Comparison of ENCODE assay signal across 7 cellular contexts in the genomic region with DNA sequence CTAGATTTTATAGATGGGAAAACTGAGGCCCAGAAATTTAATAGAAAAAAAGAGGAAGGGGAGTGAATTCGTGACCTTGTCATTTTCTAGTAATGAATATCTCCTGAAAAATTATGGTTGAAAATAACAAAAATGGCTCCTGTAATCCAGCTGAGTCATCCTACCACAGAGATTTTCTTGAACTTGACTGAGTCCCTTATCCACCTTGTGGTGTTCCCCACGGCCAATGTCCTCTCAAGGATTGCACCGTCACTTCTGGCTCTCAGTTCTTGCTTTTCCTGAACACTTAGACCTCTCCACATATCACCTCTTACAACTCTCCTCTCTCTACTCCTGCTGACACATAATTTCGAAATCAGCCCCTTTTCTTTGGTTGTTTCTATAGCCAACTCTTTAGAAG. TPM values are rescaled to one million over a fixed set of nuclear protein-coding genes. Genes with fewer than 3 reads are reported as not detected.
DNase-seq lines count a peak whose midpoint lies in the region; TF ChIP-seq lines count a peak whose summit lies in the region.

No MANE protein-coding gene starts in this region.

- no peak overlapping the region for H3K27ac Mint-ChIP-seq in Caco-2 (ENCODE audit: unreplicated experiment)
- H3K27ac Mint-ChIP-seq in activated T-helper 1 cell treated with anti-CD3 and anti-CD28 coated beads, Interleukin-12 subunit alpha, Interleukin-12 subunit beta, Interleukin-2, Interleukin-4 antibody, amounts not matched to agents 30 ng/mL and 10 ng/mL and 1 ng/mL, durations not matched to agents 14 hours and 24 hours and 36 hours, result no peak overlapping the region

- H4K8ac ChIP-seq in mesendoderm (ENCODE audit: low read depth, low read length), result no peak overlapping the region

- H3K36me3 ChIP-seq in Caco-2 (ENCODE audit: control insufficient read depth, insufficient read depth, low read length) (no peaks in the 10 kb centered on the region), mesendoderm (ENCODE audit: control insufficient read depth, insufficient read depth, low read length) (no peaks in the 10 kb centered on the region), tibial artery (no peaks in the 10 kb centered on the region)

- TF ChIP-seq CTCF in Caco-2 (IDR thresholded peaks at IDR 0.05; ENCODE audit: insufficient read depth in 1 of 2, low read depth in 1 of 2, low read length in 1 of 2, severe bottlenecking in 1 of 2, unreplicated experiment in 1 of 2) (no peak), HL-60 (IDR thresholded peaks at IDR 0.05; ENCODE audit: insufficient read depth, low read length) (no peak), tibial artery (IDR thresholded peaks at IDR 0.05) (no peak)

- H3K27ac ChIP-seq in HL-60 (replicated peaks) (peak overlapping the region; percentile 86), mesendoderm (ENCODE audit: low read depth, low read length) (no peak overlapping the region), tibial artery (peak overlapping the region in 1 of 2 donors; percentile 94)

- no CpG with 5 or more reads among the region's 4 CpGs for WGBS in mesendoderm (ENCODE audit: extremely low coverage, insufficient coverage, low lambda C conversion rate)

- H3K56ac ChIP-seq in mesendoderm (ENCODE audit: low read length), result no peak overlapping the region

- H3K27me3 ChIP-seq in Caco-2 (replicated peaks; ENCODE audit: control insufficient read depth, insufficient read depth, low read length) (no peaks in the 10 kb centered on the region), HL-60 (ENCODE audit: insufficient read depth, poor library complexity, severe bottlenecking) (no peaks in the 10 kb centered on the region), mesendoderm (ENCODE audit: insufficient read depth, low read length, poor library complexity) (no peaks in the 10 kb centered on the region), tibial artery (no peaks in the 10 kb centered on the region)

- H3K4me2 ChIP-seq in mesendoderm (ENCODE audit: low read length), result no peak overlapping the region

- no peak overlapping the region for H4K5ac ChIP-seq in mesendoderm (ENCODE audit: low read length)

- H2BK5ac ChIP-seq in mesendoderm (ENCODE audit: low read length), result no peak overlapping the region

- H3K18ac ChIP-seq in mesendoderm (ENCODE audit: low read length), result no peak overlapping the region

- BruUV-seq in Caco-2 (replicated peaks; lab: Mats Ljungman, UMichigan), result no TSS peak

- CTCF ChIA-PET in Caco-2 (lab: Charles Lee), result no interaction called here

- no peak overlapping the region for H2BK15ac ChIP-seq in mesendoderm (replicated peaks; ENCODE audit: low read depth)

- H3K9ac ChIP-seq in mesendoderm (ENCODE audit: low read length), result no peak overlapping the region

- H3K79me2 ChIP-seq in mesendoderm (ENCODE audit: control insufficient read depth, insufficient read depth, low read length), result peaks cover 9% of the 10 kb centered on the region

- H2BK120ac ChIP-seq in mesendoderm (ENCODE audit: low read depth, low read length), result no peak overlapping the region

- peaks cover 6% of the 10 kb centered on the region for H3K27me3 Mint-ChIP-seq in Caco-2 (ENCODE audit: insufficient read depth, unreplicated experiment)
- H3K27me3 Mint-ChIP-seq in activated T-helper 1 cell treated with anti-CD3 and anti-CD28 coated beads, Interleukin-12 subunit alpha, Interleukin-12 subunit beta, Interleukin-2, Interleukin-4 antibody, amounts not matched to agents 30 ng/mL and 10 ng/mL and 1 ng/mL, durations not matched to agents 14 hours and 24 hours and 36 hours (ENCODE audit: insufficient read depth), result no peaks in the 10 kb centered on the region

- H3K79me1 ChIP-seq in mesendoderm (ENCODE audit: low read length), result no peaks in the 10 kb centered on the region

- no peaks in the 10 kb centered on the region for H3K4me1 Mint-ChIP-seq in Caco-2 (ENCODE audit: low read depth, unreplicated experiment)
- H3K4me1 Mint-ChIP-seq in activated T-helper 1 cell treated with anti-CD3 and anti-CD28 coated beads, Interleukin-12 subunit alpha, Interleukin-12 subunit beta, Interleukin-2, Interleukin-4 antibody, amounts not matched to agents 30 ng/mL and 10 ng/mL and 1 ng/mL, durations not matched to agents 14 hours and 24 hours and 36 hours (ENCODE audit: low read depth), result peaks cover 51% of the 10 kb centered on the region

- H3K9me3 ChIP-seq in Caco-2 (no peaks in the 10 kb centered on the region; the same call in 1 of the 2 replicates), tibial artery (no peaks in the 10 kb centered on the region)

- H3K4ac ChIP-seq in mesendoderm (ENCODE audit: low read depth, low read length), result no peak overlapping the region

- H2AK5ac ChIP-seq in mesendoderm (ENCODE audit: low read length), result no peak overlapping the region

- POLR2A ChIA-PET in Caco-2 (lab: Charles Lee), result no interaction called here

- peak overlapping the region; percentile 39 for H3K4me3 Mint-ChIP-seq in Caco-2 (ENCODE audit: unreplicated experiment)
- peak overlapping the region; percentile 43 for H3K4me3 Mint-ChIP-seq in activated T-helper 1 cell treated with anti-CD3 and anti-CD28 coated beads, Interleukin-12 subunit alpha, Interleukin-12 subunit beta, Interleukin-2, Interleukin-4 antibody, amounts not matched to agents 30 ng/mL and 10 ng/mL and 1 ng/mL, durations not matched to agents 14 hours and 24 hours and 36 hours

- DNase-seq in Caco-2, result no peak
- DNase-seq in HL-60 (ENCODE audit: low read depth in 1 of 2, low spot score in 1 of 2), result peak; percentile 25 to 51
- DNase-seq in activated T-helper 1 cell treated with anti-CD3 and anti-CD28 coated beads, Interleukin-12 subunit alpha, Interleukin-12 subunit beta, Interleukin-2, Interleukin-4 antibody, amounts not matched to agents 30 ng/mL and 10 ng/mL and 1 ng/mL, durations not matched to agents 14 hours and 24 hours and 36 hours (ENCODE audit: low spot score), result no peak
- DNase-seq in mesendoderm, result peak; percentile 31
- DNase-seq in effector CD4-positive, alpha-beta T cell, result no peak
- DNase-seq in tibial artery, result no peak
- no peak for DNase-seq in 8988T

- H3K4me3 ChIP-seq in Caco-2 (ENCODE audit: low read depth, low read length) (no peak overlapping the region), HL-60 (replicated peaks; ENCODE audit: insufficient read depth, low read length) (no peak overlapping the region), mesendoderm (ENCODE audit: low read length) (no peak overlapping the region), tibial artery (no peak overlapping the region)

- intact Hi-C loops in Caco-2 (cut with micrococcal nuclease; ENCODE audit: unreplicated experiment), result loop anchor here (5.0 to 10.0 kb wide), 3 partner anchors 156 to 364 kb away; a partner anchor contains a TSS
- intact Hi-C loops in activated T-helper 1 cell treated with anti-CD3 and anti-CD28 coated beads, Interleukin-12 subunit alpha, Interleukin-12 subunit beta, Interleukin-2, Interleukin-4 antibody, amounts not matched to agents 30 ng/mL and 10 ng/mL and 1 ng/mL, durations not matched to agents 14 hours and 24 hours and 36 hours (cut with micrococcal nuclease), result loop anchor here (5.0 to 10.0 kb wide), 4 partner anchors 266 to 856 kb away; a partner anchor contains a TSS
- intact Hi-C loops in tibial artery (cut with DNase I; ENCODE audit: low total_unique reads), result no loop called here

- H3K4me1 ChIP-seq in Caco-2 (0 out of 2 replicates have a peak, but pooled peaks cover 5% of the 10 kb centered on the region), mesendoderm (ENCODE audit: control insufficient read depth, low read depth, low read length) (no peaks in the 10 kb centered on the region), tibial artery (peaks cover 0 to 65% (median 17%) of the 10 kb centered on the region in 4 donors)

- no peaks in the 10 kb centered on the region for H3K36me3 Mint-ChIP-seq in Caco-2 (ENCODE audit: insufficient read depth, unreplicated experiment)
- H3K36me3 Mint-ChIP-seq in activated T-helper 1 cell treated with anti-CD3 and anti-CD28 coated beads, Interleukin-12 subunit alpha, Interleukin-12 subunit beta, Interleukin-2, Interleukin-4 antibody, amounts not matched to agents 30 ng/mL and 10 ng/mL and 1 ng/mL, durations not matched to agents 14 hours and 24 hours and 36 hours (ENCODE audit: low read depth), result peaks cover 7% of the 10 kb centered on the region

- H3K9me3 Mint-ChIP-seq in Caco-2 (ENCODE audit: unreplicated experiment), result no peaks in the 10 kb centered on the region
- no peaks in the 10 kb centered on the region for H3K9me3 Mint-ChIP-seq in activated T-helper 1 cell treated with anti-CD3 and anti-CD28 coated beads, Interleukin-12 subunit alpha, Interleukin-12 subunit beta, Interleukin-2, Interleukin-4 antibody, amounts not matched to agents 30 ng/mL and 10 ng/mL and 1 ng/mL, durations not matched to agents 14 hours and 24 hours and 36 hours

- H3K23ac ChIP-seq in mesendoderm (ENCODE audit: low read length), result no peak overlapping the region

RNA-seq across cellular contexts. Expression of a gene that starts 1.2 kb away (rescaled TPM):
- 4.0 and 8.1 TPM in 2 replicates for total RNA-seq in Caco-2 (2022)
- 8.2 and 8.5 TPM in 2 replicates for total RNA-seq in activated T-helper 1 cell treated with anti-CD3 and anti-CD28 coated beads, Interleukin-12 subunit alpha, Interleukin-12 subunit beta, Interleukin-2, Interleukin-4 antibody, amounts not matched to agents 30 ng/mL and 10 ng/mL and 1 ng/mL, durations not matched to agents 14 hours and 24 hours and 36 hours
- 5.2 TPM for polyA plus RNA-seq in mesendoderm (2013, experiment 1 of 2)
- polyA plus RNA-seq in mesendoderm (2013, experiment 2 of 2), result 4.7 TPM

Comparison
In these comparisons a context has a peak if more than half of its experiments do, and no peak if none do; other contexts are left out.
1. DNase-seq: peak in HL-60 (2 of 2) and mesendoderm (single experiment); none in Caco-2 (0 of 2), activated T-helper 1 cell treated with anti-CD3 and anti-CD28 coated beads, Interleukin-12 subunit alpha, Interleukin-12 subunit beta, Interleukin-2, Interleukin-4 antibody, amounts not matched to agents 30 ng/mL and 10 ng/mL and 1 ng/mL, durations not matched to agents 14 hours and 24 hours and 36 hours (single experiment), effector CD4-positive, alpha-beta T cell (single experiment), tibial artery (0 of 2) and 8988T (single experiment).